Comparison of ENCODE assay signal across 1 cellular context in the genomic region with DNA sequence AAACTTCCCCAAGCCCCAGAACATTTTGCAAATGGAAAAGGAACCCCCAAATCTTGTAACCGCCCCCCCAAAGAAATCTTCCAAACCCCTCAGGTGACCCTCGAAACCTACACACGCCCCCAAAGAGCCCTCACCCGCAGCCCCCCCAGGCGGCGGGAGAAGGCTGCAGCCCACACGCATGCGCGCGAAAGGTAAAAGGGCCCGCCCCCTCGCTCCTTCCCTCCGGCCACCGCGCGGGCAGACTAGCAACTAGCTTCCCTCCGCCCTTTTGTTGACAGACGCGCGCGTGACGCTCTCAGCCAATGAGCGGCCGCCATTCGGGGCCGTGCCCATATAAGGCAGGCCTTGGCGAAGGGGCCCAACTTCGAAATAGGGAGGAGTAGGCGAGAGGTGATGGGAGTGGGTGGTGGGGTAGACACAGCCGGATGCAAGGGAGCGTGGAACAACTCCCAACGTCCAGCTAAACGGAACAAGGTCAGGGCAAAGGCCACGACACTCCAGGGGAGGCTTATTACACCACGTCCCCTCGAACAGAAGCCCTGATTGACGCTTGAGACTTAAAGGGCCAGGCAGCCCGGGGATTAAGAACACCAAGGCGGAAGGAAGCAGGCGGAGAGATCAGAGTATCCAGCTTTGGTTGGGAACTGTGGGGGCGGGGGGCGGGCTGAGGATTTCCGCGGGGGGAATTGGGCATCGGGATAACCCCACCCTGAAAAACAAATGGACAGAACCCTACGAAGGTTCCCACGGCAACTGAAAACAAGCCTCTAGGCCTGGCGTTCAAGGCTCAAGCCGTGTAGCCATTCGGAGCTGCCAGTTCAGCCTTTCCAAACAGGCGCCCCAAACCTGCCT.
TF ChIP-seq lines count a peak whose summit lies in the region.

No MANE protein-coding gene starts in this region.

TF ChIP-seq in H1, 55 proteins besides CTCF, POLR2A, EP300 and RAD21:
- TF ChIP-seq POLR2AphosphoS5 (IDR thresholded peaks at IDR 0.05; ENCODE audit: low read depth, low read length) (peak; percentile 82), TAF1 (IDR thresholded peaks at IDR 0.05; ENCODE audit: low read depth, low read length) (peak; percentile 20), SAP30 (IDR thresholded peaks at IDR 0.05; ENCODE audit: insufficient read depth, insufficient replicate concordance, low read length) (peak; percentile 10), EZH2 (IDR thresholded peaks at IDR 0.05; ENCODE audit: low read depth, low read length, severe bottlenecking) (no peak), SP2 (IDR thresholded peaks at IDR 0.05; ENCODE audit: low read length) (no peak), SRF (IDR thresholded peaks at IDR 0.05; ENCODE audit: low read depth, low read length) (peak; percentile 100), TBP (IDR thresholded peaks at IDR 0.05; ENCODE audit: low read depth, low read length) (peak; percentile 75), GABPA (IDR thresholded peaks at IDR 0.05; ENCODE audit: borderline replicate concordance, insufficient read depth, low read length) (no peak), RBBP5 (IDR thresholded peaks at IDR 0.05; ENCODE audit: borderline replicate concordance, low read depth, low read length) (no peak), FOSL1 (IDR thresholded peaks at IDR 0.05; ENCODE audit: insufficient read depth, low read depth, low read length) (no peak), CBX5 (IDR thresholded peaks at IDR 0.05; ENCODE audit: low read depth, low read length) (no peak), PHF8 (conservative IDR thresholded peaks at IDR 0.05; ENCODE audit: low read depth, low read length) (peak; percentile 40), KDM4A (IDR thresholded peaks at IDR 0.05; ENCODE audit: low read depth, low read length, severe bottlenecking) (no peak), NRF1 (IDR thresholded peaks at IDR 0.05; ENCODE audit: low read depth, low read length) (peak; percentile 92), CHD2 (IDR thresholded peaks at IDR 0.05; ENCODE audit: low read length) (peak; percentile 80), NANOG (IDR thresholded peaks at IDR 0.05; ENCODE audit: insufficient read depth, low read depth, low read length, poor library complexity, severe bottlenecking) (no peak), SP4 (IDR thresholded peaks at IDR 0.05; ENCODE audit: low read length) (peak; percentile 89), TCF12 (IDR thresholded peaks at IDR 0.05; ENCODE audit: low read depth, low read length) (no peak), KDM5A (IDR thresholded peaks at IDR 0.05; ENCODE audit: low read length) (no peak), POU5F1 (IDR thresholded peaks at IDR 0.05; ENCODE audit: low read depth, low read length) (no peak), HDAC6 (IDR thresholded peaks at IDR 0.05; ENCODE audit: low read depth, low read length) (no peak), MAFK (IDR thresholded peaks at IDR 0.05; ENCODE audit: low read depth, low read length) (peak; percentile 67), JUND (IDR thresholded peaks at IDR 0.05; ENCODE audit: low read length) (peak; percentile 72), RXRA (IDR thresholded peaks at IDR 0.05; ENCODE audit: insufficient read depth, low read depth, low read length) (peak; percentile 90; the same call in 1 of the 2 replicates), BCL11A (IDR thresholded peaks at IDR 0.05; ENCODE audit: low read depth in 2 of 2, low read length in 2 of 2) (no peak), CTBP2 (IDR thresholded peaks at IDR 0.05; ENCODE audit: borderline replicate concordance, insufficient read depth, insufficient read length, low read length) (no peak), EGR1 (IDR thresholded peaks at IDR 0.05; ENCODE audit: borderline replicate concordance, low read depth, low read length) (peak; percentile 72; the same call in 1 of the 2 replicates), ZNF274 (IDR thresholded peaks at IDR 0.05; ENCODE audit: borderline replicate concordance, extremely low read depth, low read length) (no peak), SP1 (IDR thresholded peaks at IDR 0.05; ENCODE audit: low read depth, low read length) (peak; percentile 79; the same call in 1 of the 2 replicates), RNF2 (IDR thresholded peaks at IDR 0.05; ENCODE audit: borderline replicate concordance, low read depth, low read length, missing control alignments, poor library complexity, severe bottlenecking) (no peak), SUZ12 (IDR thresholded peaks at IDR 0.05; ENCODE audit: low read length) (no peak), ASH2L (IDR thresholded peaks at IDR 0.05; ENCODE audit: low read length) (no peak), SIX5 (IDR thresholded peaks at IDR 0.05; ENCODE audit: low read depth, low read length) (no peak), YY1 (IDR thresholded peaks at IDR 0.05; ENCODE audit: low read depth, low read length) (peak; percentile 61; the same call in 1 of the 2 replicates), CEBPB (IDR thresholded peaks at IDR 0.05; ENCODE audit: low read depth, low read length) (0 out of 2 replicates have a peak, but pooled peaks have one; percentile 32), CREB1 (IDR thresholded peaks at IDR 0.05) (peak; percentile 63), CHD1 (IDR thresholded peaks at IDR 0.05; ENCODE audit: low read depth, low read length) (no peak), HDAC2 (IDR thresholded peaks at IDR 0.05; ENCODE audit: borderline replicate concordance in 1 of 2, low read depth in 2 of 2, low read length in 2 of 2) (peak in 1 of 2 experiments; percentile 78; a peak in 1 of 4 replicates), BACH1 (IDR thresholded peaks at IDR 0.05; ENCODE audit: low read length) (peak; percentile 60), KDM1A (IDR thresholded peaks at IDR 0.05; ENCODE audit: borderline replicate concordance, low read length) (no peak), SIN3A (conservative IDR thresholded peaks at IDR 0.05 in 1 of 2, IDR thresholded peaks at IDR 0.05 in 1 of 2; ENCODE audit: low read depth in 1 of 2, low read length in 2 of 2) (peak in 1 of 2 experiments; percentile 82; a peak in 2 of 4 replicates), GTF2F1 (IDR thresholded peaks at IDR 0.05; ENCODE audit: borderline replicate concordance, low read depth, low read length) (no peak), RFX5 (IDR thresholded peaks at IDR 0.05; ENCODE audit: borderline replicate concordance, low read depth, low read length) (peak; percentile 46; the same call in 1 of the 2 replicates)
- TF ChIP-seq, protein P1, sequence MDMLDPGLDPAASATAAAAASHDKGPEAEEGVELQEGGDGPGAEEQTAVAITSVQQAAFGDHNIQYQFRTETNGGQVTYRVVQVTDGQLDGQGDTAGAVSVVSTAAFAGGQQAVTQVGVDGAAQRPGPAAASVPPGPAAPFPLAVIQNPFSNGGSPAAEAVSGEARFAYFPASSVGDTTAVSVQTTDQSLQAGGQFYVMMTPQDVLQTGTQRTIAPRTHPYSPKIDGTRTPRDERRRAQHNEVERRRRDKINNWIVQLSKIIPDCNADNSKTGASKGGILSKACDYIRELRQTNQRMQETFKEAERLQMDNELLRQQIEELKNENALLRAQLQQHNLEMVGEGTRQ (IDR thresholded peaks at IDR 0.05; ENCODE audit: low read length): peak; percentile 89
- TF ChIP-seq, protein P2, sequence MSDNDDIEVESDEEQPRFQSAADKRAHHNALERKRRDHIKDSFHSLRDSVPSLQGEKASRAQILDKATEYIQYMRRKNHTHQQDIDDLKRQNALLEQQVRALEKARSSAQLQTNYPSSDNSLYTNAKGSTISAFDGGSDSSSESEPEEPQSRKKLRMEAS (IDR thresholded peaks at IDR 0.05): peak; percentile 68; the same call in 1 of the 2 replicates
- TF ChIP-seq, protein P3, sequence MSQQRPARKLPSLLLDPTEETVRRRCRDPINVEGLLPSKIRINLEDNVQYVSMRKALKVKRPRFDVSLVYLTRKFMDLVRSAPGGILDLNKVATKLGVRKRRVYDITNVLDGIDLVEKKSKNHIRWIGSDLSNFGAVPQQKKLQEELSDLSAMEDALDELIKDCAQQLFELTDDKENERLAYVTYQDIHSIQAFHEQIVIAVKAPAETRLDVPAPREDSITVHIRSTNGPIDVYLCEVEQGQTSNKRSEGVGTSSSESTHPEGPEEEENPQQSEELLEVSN (IDR thresholded peaks at IDR 0.05): 0 out of 2 replicates have a peak, but pooled peaks have one; percentile 36
- TF ChIP-seq, protein P4, sequence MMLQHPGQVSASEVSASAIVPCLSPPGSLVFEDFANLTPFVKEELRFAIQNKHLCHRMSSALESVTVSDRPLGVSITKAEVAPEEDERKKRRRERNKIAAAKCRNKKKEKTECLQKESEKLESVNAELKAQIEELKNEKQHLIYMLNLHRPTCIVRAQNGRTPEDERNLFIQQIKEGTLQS (IDR thresholded peaks at IDR 0.05; ENCODE audit: insufficient read depth, low read depth, low read length): peak; percentile 56; the same call in 1 of the 2 replicates
